In genomic region chr3:134331811-134332199, GRCh38 we compare ENCODE assay signal across 15 cellular contexts. TPM values are rescaled to one million over a fixed set of nuclear protein-coding genes. Genes with fewer than 3 reads are reported as not detected.
A peak's percentile ranks its signal among the peaks of the same experiment; 100 is the strongest.
DNase-seq lines count a peak whose midpoint lies in the region; ATAC-seq and TF ChIP-seq lines count a peak whose summit lies in the region.
"Had no signal": no experiment of that assay in that cellular context is flagged by ENCODE, and none has a peak within 500 bp of the region (broad histone marks: within the 10 kb centered on the region; RNA-seq: fewer than 3 reads in every experiment).

No MANE protein-coding gene starts in this region.

- H2BK120ac ChIP-seq in mesenchymal stem cell (ENCODE audit: low read depth, low read length) = peak overlapping the region; percentile 35

- no peak overlapping the region for H2BK15ac ChIP-seq in mesenchymal stem cell (ENCODE audit: low read depth, poor library complexity, severe bottlenecking)

- peak overlapping the region; percentile 99 for H2AK5ac ChIP-seq in mesenchymal stem cell (ENCODE audit: low read length, severe bottlenecking)

- no peaks in the 10 kb centered on the region for H3K36me3 ChIP-seq in GM23338 (ENCODE audit: insufficient read depth)
- no peaks in the 10 kb centered on the region for H3K36me3 ChIP-seq in brain microvascular endothelial cell (replicated peaks)
- H3K36me3 ChIP-seq in mesenchymal stem cell (ENCODE audit: control insufficient read depth in 1 of 2, insufficient read depth in 2 of 2, low read depth in 1 of 2, low read length in 2 of 2) = no peaks in the 10 kb centered on the region
- H3K36me3 ChIP-seq in stomach = no peaks in the 10 kb centered on the region

- no peak overlapping the region for H2AFZ ChIP-seq in GM23338
- no peak overlapping the region for H2AFZ ChIP-seq in mesenchymal stem cell (ENCODE audit: low read depth, low read length)

- H3K79me2 ChIP-seq in GM23338 (replicated peaks; ENCODE audit: insufficient read depth) = no peaks in the 10 kb centered on the region

- no peak for TF ChIP-seq CTCF in GM23338 (conservative IDR thresholded peaks at IDR 0.05; ENCODE audit: low read depth in 2 of 2)
- no peak for TF ChIP-seq CTCF in brain microvascular endothelial cell (IDR thresholded peaks at IDR 0.05; ENCODE audit: low read depth, low read length, missing control alignments)
- TF ChIP-seq CTCF in stomach (IDR thresholded peaks at IDR 0.05) = no peak

- H4K8ac ChIP-seq in mesenchymal stem cell (ENCODE audit: low read length) = no peak overlapping the region

- no peaks in the 10 kb centered on the region for H3K36me3 Mint-ChIP-seq in GM23338 (ENCODE audit: low read depth)
- H3K36me3 Mint-ChIP-seq: activated naive CD4-positive, alpha-beta T cell treated with anti-CD3 and anti-CD28 coated beads, Interleukin-2, amount 50 U/mL, for 24 hours had no signal

- no CpG with 5 or more reads among the region's 5 CpGs for WGBS in mesenchymal stem cell
- 51 to 66% (median 56%) methylated on average over 5 of the region's 5 CpGs for WGBS in stomach, 5 donors

- no peaks in the 10 kb centered on the region for H3K9me2 ChIP-seq in GM23338 (ENCODE audit: insufficient read depth)

- H3K4ac ChIP-seq in mesenchymal stem cell (ENCODE audit: low read depth in 1 of 2, low read length in 2 of 2) = peak overlapping the region in 1 of 2 experiments; percentile 61

- H3K9me3 ChIP-seq in mesenchymal stem cell (ENCODE audit: control insufficient read depth, low read length) (no peaks in the 10 kb centered on the region), stomach (no peaks in the 10 kb centered on the region)

- no peak overlapping the region for H3K23ac ChIP-seq in mesenchymal stem cell (ENCODE audit: low read length in 2 of 2)

- no peaks in the 10 kb centered on the region for H3K79me1 ChIP-seq in mesenchymal stem cell (replicated peaks; ENCODE audit: low read length, poor library complexity, severe bottlenecking)

- H3K27ac ChIP-seq in GM23338 (ENCODE audit: low read depth) (peak overlapping the region; percentile 81; the same call in 1 of the 2 replicates), brain microvascular endothelial cell (peak overlapping the region; percentile 49), mesenchymal stem cell (ENCODE audit: low read length, poor library complexity, severe bottlenecking) (peak overlapping the region; percentile 93), stomach (peak overlapping the region in 4 of 5 donors; percentile 43 to 76 (median 66))
- H3K27ac ChIP-seq: C4-2B had no signal

- H3K4me1 ChIP-seq in GM23338 (ENCODE audit: insufficient read depth) (peaks cover 57% of the 10 kb centered on the region), mesenchymal stem cell (ENCODE audit: control insufficient read depth, insufficient read depth, low read depth, low read length) (peaks cover 53% of the 10 kb centered on the region), stomach (peaks cover 36 to 79% (median 56%) of the 10 kb centered on the region in 4 donors)

- ATAC-seq in GM23338 (no peak), HG03571 (IDR thresholded peaks at IDR 0.05; ENCODE audit: unreplicated experiment) (no peak)

- DNase-seq in GM23338 (ENCODE audit: low spot score) (peak; percentile 48), brain microvascular endothelial cell (no peak), mesenchymal stem cell (no peak), stomach (no peak), head of caudate nucleus (no peak), NCI-H2227 treated with DMSO at 0.1 percent for 48 hours (lab: John Stamatoyannopoulos, UW) (no peak)
- no peak for DNase-seq in stimulated activated CD4-positive, alpha-beta T cell treated with anti-CD3 and anti-CD28 coated beads, Interleukin-4, amount 100 ng/mL, for 24 hours
- DNase-seq: cortex of kidney; NCI-H1092 treated with DMSO at 0.1 percent for 48 hours; NCI-H446; stimulated activated CD8-positive, alpha-beta memory T cell treated with anti-CD3 and anti-CD28 coated beads, Interleukin-4, amount 100 ng/mL, for 48 hours had no signal

- H3K18ac ChIP-seq in mesenchymal stem cell (ENCODE audit: low read depth in 1 of 2, low read length in 2 of 2) = peak overlapping the region in 1 of 2 experiments; percentile 63

- peak overlapping the region in 1 of 2 experiments; percentile 82 for H2BK12ac ChIP-seq in mesenchymal stem cell (ENCODE audit: low read length in 2 of 2)

- no peak for TF ChIP-seq EP300 in stomach (IDR thresholded peaks at IDR 0.05)

- H4K91ac ChIP-seq in mesenchymal stem cell (ENCODE audit: low read length) = no peak overlapping the region

- H3K4me3 ChIP-seq in GM23338 (no peak overlapping the region), brain microvascular endothelial cell (ENCODE audit: low read depth, low read length) (no peak overlapping the region), mesenchymal stem cell (ENCODE audit: insufficient read depth in 1 of 2, low read depth in 1 of 2, low read length in 2 of 2) (peak overlapping the region in 1 of 2 experiments; percentile 71), stomach (no peak overlapping the region)

- H3K4me2 ChIP-seq in GM23338 (peak overlapping the region; percentile 58), mesenchymal stem cell (ENCODE audit: low read length, poor library complexity, severe bottlenecking) (no peak overlapping the region)

- peaks cover 3% of the 10 kb centered on the region; the same call in 1 of the 2 replicates for H3F3A ChIP-seq in GM23338 (replicated peaks; ENCODE audit: low read depth)

- H4K20me1 ChIP-seq in GM23338 (replicated peaks; ENCODE audit: insufficient read depth) = no peaks in the 10 kb centered on the region

- intact Hi-C loops in stomach (cut with DNase I; ENCODE audit: low total_unique reads) = no loop called here
- intact Hi-C loops in head of caudate nucleus (cut with DNase I) = no loop called here

- peak overlapping the region; percentile 50 for H2BK5ac ChIP-seq in mesenchymal stem cell (ENCODE audit: low read depth, low read length, poor library complexity, severe bottlenecking)

- H3K4me1 Mint-ChIP-seq in GM23338 = peaks cover 52% of the 10 kb centered on the region
- H3K4me1 Mint-ChIP-seq: activated naive CD4-positive, alpha-beta T cell treated with anti-CD3 and anti-CD28 coated beads, Interleukin-2, amount 50 U/mL, for 24 hours had no signal

- H3K27me3 ChIP-seq in GM23338 (ENCODE audit: insufficient read depth) = no peaks in the 10 kb centered on the region
- H3K27me3 ChIP-seq in brain microvascular endothelial cell (replicated peaks) = no peaks in the 10 kb centered on the region
- no peaks in the 10 kb centered on the region for H3K27me3 ChIP-seq in mesenchymal stem cell (ENCODE audit: control insufficient read depth in 1 of 2, insufficient read depth in 1 of 2, low read length in 2 of 2)
- H3K27me3 ChIP-seq in stomach = no peaks in the 10 kb centered on the region

- in situ Hi-C loops in brain microvascular endothelial cell (cut with HindIII; ENCODE audit: low pct_ligation_motif_present, low sequenced_read_pairs) = no loop called here

- peaks cover 22% of the 10 kb centered on the region for H3K27me3 Mint-ChIP-seq in GM23338 (ENCODE audit: insufficient read depth, low read depth, poor library complexity)

- TF ChIP-seq POLR2A in stomach (IDR thresholded peaks at IDR 0.05) = no peak

- no peaks in the 10 kb centered on the region for H3K9me3 Mint-ChIP-seq in GM23338
- H3K9me3 Mint-ChIP-seq: activated naive CD4-positive, alpha-beta T cell treated with anti-CD3 and anti-CD28 coated beads, Interleukin-2, amount 50 U/mL, for 24 hours; neural crest cell had no signal

- H3K9ac ChIP-seq in mesenchymal stem cell (ENCODE audit: low read length) = peak overlapping the region; percentile 67

- peak overlapping the region; percentile 6; the same call in 1 of the 2 replicates for H3K27ac Mint-ChIP-seq in GM23338
- H3K27ac Mint-ChIP-seq: activated naive CD4-positive, alpha-beta T cell treated with anti-CD3 and anti-CD28 coated beads, Interleukin-2, amount 50 U/mL, for 24 hours had no signal

- H3K14ac ChIP-seq in mesenchymal stem cell (ENCODE audit: low read length in 2 of 2) = no peak overlapping the region

- no peak overlapping the region; the same call in 2 of the 3 replicates for H3K4me3 Mint-ChIP-seq in GM23338
- H3K4me3 Mint-ChIP-seq: activated naive CD4-positive, alpha-beta T cell treated with anti-CD3 and anti-CD28 coated beads, Interleukin-2, amount 50 U/mL, for 24 hours; neural crest cell had no signal

TF ChIP-seq in GM23338, 12 proteins besides CTCF, POLR2A, EP300 and RAD21:
- no peak for TF ChIP-seq ZNF331 (CRISPR knock-in tag; IDR thresholded peaks at IDR 0.05; ENCODE audit: low read depth)
- TF ChIP-seq EZH2phosphoT487 (IDR thresholded peaks at IDR 0.05; ENCODE audit: unreplicated experiment) = no peak
- TF ChIP-seq EZH2 (IDR thresholded peaks at IDR 0.05; ENCODE audit: low read depth, unreplicated experiment) = no peak
- no peak for TF ChIP-seq STAT1 (IDR thresholded peaks at IDR 0.05; ENCODE audit: unreplicated experiment)

RNA-seq across cellular contexts. Expression of gene AMOTL2, which starts 42.4 kb away (rescaled TPM):
- total RNA-seq in GM23338 (2014; rRNA removed; shearing (Covaris generic)) = 96.2 and 102 TPM in 2 replicates
- polyA plus RNA-seq in GM23338 (2016; fragmentation: Nextera tagmentation; extraction: Ambion mirVana) (17.4 and 17.9 TPM in 2 replicates), stomach (10 to 100 TPM; 10.6 to 16.6 (median 13.8) TPM)
- 16.1 TPM for polyA plus RNA-seq in mesenchymal stem cell (2013, experiment 1 of 2)
- polyA plus RNA-seq in mesenchymal stem cell (2013, experiment 2 of 2) = 15.4 TPM
- total RNA-seq in stomach = 100 to 1,000 TPM in 1 of 5 donors, 10 to 100 TPM in 4; 29.3 to 782 (median 54.9) TPM
